Comparison of ENCODE assay signal across 9 cellular contexts in the genomic region with DNA sequence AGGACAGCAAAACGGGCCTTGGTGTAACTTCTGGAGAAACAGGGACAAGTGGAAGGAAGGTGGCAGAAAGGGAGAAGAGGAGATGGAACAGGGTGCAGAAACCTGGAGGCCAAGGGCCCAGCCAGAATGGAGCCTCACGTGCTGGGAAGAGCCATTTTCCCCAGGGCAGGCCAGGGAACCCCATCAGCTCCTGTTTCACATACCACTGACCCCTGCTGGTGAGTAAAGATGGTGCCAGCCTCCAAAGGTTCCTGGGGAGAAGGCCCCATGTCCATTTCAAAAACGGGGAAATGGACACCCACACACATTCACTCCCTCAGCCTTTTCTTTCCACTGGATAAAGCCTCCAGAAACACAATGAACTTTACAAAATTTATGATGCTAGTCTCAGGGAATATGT. TPM values are rescaled to one million over a fixed set of nuclear protein-coding genes. Genes with fewer than 3 reads are reported as not detected.
DNase-seq lines count a peak whose midpoint lies in the region; ATAC-seq and TF ChIP-seq lines count a peak whose summit lies in the region.
"Had no signal": no experiment of that assay in that cellular context is flagged by ENCODE, and none has a peak within 500 bp of the region (broad histone marks: within the 10 kb centered on the region; RNA-seq: fewer than 3 reads in every experiment).

No MANE protein-coding gene starts in this region.

- H3K4me3 ChIP-seq in liver (ENCODE audit: low read depth in 1 of 3, low read length in 3 of 3): no peak overlapping the region
- H3K4me3 ChIP-seq: SJSA1 had no signal

- H3K9me3 ChIP-seq in liver (ENCODE audit: control insufficient read depth in 4 of 4, low read length in 3 of 4): no peaks in the 10 kb centered on the region
- H3K9me3 ChIP-seq: SJSA1 had no signal

- peaks cover 65% of the 10 kb centered on the region for H3K4me1 Mint-ChIP-seq in HFFc6 (ENCODE audit: low read depth)
- H3K4me1 Mint-ChIP-seq in activated naive CD8-positive, alpha-beta T cell treated with anti-CD3 and anti-CD28 coated beads for 36 hours: no peaks in the 10 kb centered on the region

- H3K27ac Mint-ChIP-seq in HFFc6: no peak overlapping the region
- H3K27ac Mint-ChIP-seq in activated naive CD8-positive, alpha-beta T cell treated with anti-CD3 and anti-CD28 coated beads for 36 hours: no peak overlapping the region

- TF ChIP-seq CTCF in HFFc6 (IDR thresholded peaks at IDR 0.05) (peak; percentile 72), liver (IDR thresholded peaks at IDR 0.05; ENCODE audit: low read depth, low read length, missing input control) (peak; percentile 34)

- H3K9ac ChIP-seq in liver (ENCODE audit: low read depth in 1 of 2, low read length in 2 of 2): no peak overlapping the region

- ATAC-seq in GM18861 (IDR thresholded peaks at IDR 0.05; ENCODE audit: unreplicated experiment): no peak

- 90% methylated on average over 3 of the region's 3 CpGs for WGBS in liver

- TF ChIP-seq RAD21 in liver (IDR thresholded peaks at IDR 0.05): peak; percentile 54 to 77

- H3K27me3 ChIP-seq in liver (ENCODE audit: control insufficient read depth in 4 of 4, insufficient read depth in 4 of 4, low read length in 3 of 4): no peaks in the 10 kb centered on the region
- H3K27me3 ChIP-seq: SJSA1 had no signal

- H3K9me3 Mint-ChIP-seq in HFFc6: no peaks in the 10 kb centered on the region
- no peaks in the 10 kb centered on the region for H3K9me3 Mint-ChIP-seq in activated naive CD8-positive, alpha-beta T cell treated with anti-CD3 and anti-CD28 coated beads for 36 hours

- no peaks in the 10 kb centered on the region for H3K27me3 Mint-ChIP-seq in HFFc6 (ENCODE audit: insufficient read depth)
- no peaks in the 10 kb centered on the region for H3K27me3 Mint-ChIP-seq in activated naive CD8-positive, alpha-beta T cell treated with anti-CD3 and anti-CD28 coated beads for 36 hours

- H3K27ac ChIP-seq in liver (ENCODE audit: low read depth in 1 of 2, low read length in 2 of 2): no peak overlapping the region
- H3K27ac ChIP-seq: SJSA1 had no signal

- H3K4me1 ChIP-seq in liver (ENCODE audit: control insufficient read depth in 4 of 4, insufficient read depth in 4 of 4, low read length in 3 of 4): no peaks in the 10 kb centered on the region

- H3K36me3 Mint-ChIP-seq in HFFc6 (ENCODE audit: low read depth): no peaks in the 10 kb centered on the region
- no peaks in the 10 kb centered on the region for H3K36me3 Mint-ChIP-seq in activated naive CD8-positive, alpha-beta T cell treated with anti-CD3 and anti-CD28 coated beads for 36 hours

- H3K4me3 Mint-ChIP-seq in HFFc6: no peak overlapping the region
- no peak overlapping the region for H3K4me3 Mint-ChIP-seq in activated naive CD8-positive, alpha-beta T cell treated with anti-CD3 and anti-CD28 coated beads for 36 hours

- H3K36me3 ChIP-seq in liver (ENCODE audit: control insufficient read depth in 4 of 4, insufficient read depth in 3 of 4, low read depth in 1 of 4, low read length in 3 of 4): no peaks in the 10 kb centered on the region
- H3K36me3 ChIP-seq: SJSA1 had no signal

- DNase-seq in COLO668 (lab: John Stamatoyannopoulos, UW; ENCODE audit: unreplicated experiment) (peak; percentile 38), HFFc6 (no peak), SHP77 treated with DMSO at 0.1 percent for 48 hours (lab: John Stamatoyannopoulos, UW) (no peak), AG20443 (ENCODE audit: low spot score) (no peak)
- peak; percentile 65 for DNase-seq in activated effector memory CD4-positive, alpha-beta T cell treated with anti-CD3 and anti-CD28 coated beads, Interleukin-2, amount 50 U/mL, for 16 hours
- no peak for DNase-seq in activated naive CD8-positive, alpha-beta T cell treated with anti-CD3 and anti-CD28 coated beads for 36 hours

TF ChIP-seq in liver, 16 proteins besides CTCF, POLR2A, EP300 and RAD21:
- TF ChIP-seq NR2F2 (IDR thresholded peaks at IDR 0.05) (no peak), RXRA (IDR thresholded peaks at IDR 0.05) (no peak), TAF1 (conservative IDR thresholded peaks at IDR 0.05) (no peak), JUND (IDR thresholded peaks at IDR 0.05) (no peak), SP1 (IDR thresholded peaks at IDR 0.05) (no peak), EGR1 (IDR thresholded peaks at IDR 0.05; ENCODE audit: low read depth in 2 of 2) (no peak), GABPA (IDR thresholded peaks at IDR 0.05 in 1 of 2, conservative IDR thresholded peaks at IDR 0.05 in 1 of 2) (no peak), FOXA1 (IDR thresholded peaks at IDR 0.05) (no peak), YY1 (IDR thresholded peaks at IDR 0.05) (no peak), FOXA2 (IDR thresholded peaks at IDR 0.05) (no peak), HNF4A (conservative IDR thresholded peaks at IDR 0.05) (no peak)
- TF ChIP-seq, protein P1, sequence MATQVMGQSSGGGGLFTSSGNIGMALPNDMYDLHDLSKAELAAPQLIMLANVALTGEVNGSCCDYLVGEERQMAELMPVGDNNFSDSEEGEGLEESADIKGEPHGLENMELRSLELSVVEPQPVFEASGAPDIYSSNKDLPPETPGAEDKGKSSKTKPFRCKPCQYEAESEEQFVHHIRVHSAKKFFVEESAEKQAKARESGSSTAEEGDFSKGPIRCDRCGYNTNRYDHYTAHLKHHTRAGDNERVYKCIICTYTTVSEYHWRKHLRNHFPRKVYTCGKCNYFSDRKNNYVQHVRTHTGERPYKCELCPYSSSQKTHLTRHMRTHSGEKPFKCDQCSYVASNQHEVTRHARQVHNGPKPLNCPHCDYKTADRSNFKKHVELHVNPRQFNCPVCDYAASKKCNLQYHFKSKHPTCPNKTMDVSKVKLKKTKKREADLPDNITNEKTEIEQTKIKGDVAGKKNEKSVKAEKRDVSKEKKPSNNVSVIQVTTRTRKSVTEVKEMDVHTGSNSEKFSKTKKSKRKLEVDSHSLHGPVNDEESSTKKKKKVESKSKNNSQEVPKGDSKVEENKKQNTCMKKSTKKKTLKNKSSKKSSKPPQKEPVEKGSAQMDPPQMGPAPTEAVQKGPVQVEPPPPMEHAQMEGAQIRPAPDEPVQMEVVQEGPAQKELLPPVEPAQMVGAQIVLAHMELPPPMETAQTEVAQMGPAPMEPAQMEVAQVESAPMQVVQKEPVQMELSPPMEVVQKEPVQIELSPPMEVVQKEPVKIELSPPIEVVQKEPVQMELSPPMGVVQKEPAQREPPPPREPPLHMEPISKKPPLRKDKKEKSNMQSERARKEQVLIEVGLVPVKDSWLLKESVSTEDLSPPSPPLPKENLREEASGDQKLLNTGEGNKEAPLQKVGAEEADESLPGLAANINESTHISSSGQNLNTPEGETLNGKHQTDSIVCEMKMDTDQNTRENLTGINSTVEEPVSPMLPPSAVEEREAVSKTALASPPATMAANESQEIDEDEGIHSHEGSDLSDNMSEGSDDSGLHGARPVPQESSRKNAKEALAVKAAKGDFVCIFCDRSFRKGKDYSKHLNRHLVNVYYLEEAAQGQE (IDR thresholded peaks at IDR 0.05): no peak
- TF ChIP-seq, protein P2, sequence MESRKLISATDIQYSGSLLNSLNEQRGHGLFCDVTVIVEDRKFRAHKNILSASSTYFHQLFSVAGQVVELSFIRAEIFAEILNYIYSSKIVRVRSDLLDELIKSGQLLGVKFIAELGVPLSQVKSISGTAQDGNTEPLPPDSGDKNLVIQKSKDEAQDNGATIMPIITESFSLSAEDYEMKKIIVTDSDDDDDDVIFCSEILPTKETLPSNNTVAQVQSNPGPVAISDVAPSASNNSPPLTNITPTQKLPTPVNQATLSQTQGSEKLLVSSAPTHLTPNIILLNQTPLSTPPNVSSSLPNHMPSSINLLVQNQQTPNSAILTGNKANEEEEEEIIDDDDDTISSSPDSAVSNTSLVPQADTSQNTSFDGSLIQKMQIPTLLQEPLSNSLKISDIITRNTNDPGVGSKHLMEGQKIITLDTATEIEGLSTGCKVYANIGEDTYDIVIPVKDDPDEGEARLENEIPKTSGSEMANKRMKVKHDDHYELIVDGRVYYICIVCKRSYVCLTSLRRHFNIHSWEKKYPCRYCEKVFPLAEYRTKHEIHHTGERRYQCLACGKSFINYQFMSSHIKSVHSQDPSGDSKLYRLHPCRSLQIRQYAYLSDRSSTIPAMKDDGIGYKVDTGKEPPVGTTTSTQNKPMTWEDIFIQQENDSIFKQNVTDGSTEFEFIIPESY (IDR thresholded peaks at IDR 0.05): no peak
- TF ChIP-seq, protein P3, sequence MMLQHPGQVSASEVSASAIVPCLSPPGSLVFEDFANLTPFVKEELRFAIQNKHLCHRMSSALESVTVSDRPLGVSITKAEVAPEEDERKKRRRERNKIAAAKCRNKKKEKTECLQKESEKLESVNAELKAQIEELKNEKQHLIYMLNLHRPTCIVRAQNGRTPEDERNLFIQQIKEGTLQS (IDR thresholded peaks at IDR 0.05): no peak
- TF ChIP-seq, protein P4, sequence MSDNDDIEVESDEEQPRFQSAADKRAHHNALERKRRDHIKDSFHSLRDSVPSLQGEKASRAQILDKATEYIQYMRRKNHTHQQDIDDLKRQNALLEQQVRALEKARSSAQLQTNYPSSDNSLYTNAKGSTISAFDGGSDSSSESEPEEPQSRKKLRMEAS (IDR thresholded peaks at IDR 0.05): no peak

RNA-seq across cellular contexts. Expression of a gene that starts 57.6 kb away (rescaled TPM):
- 10 to 100 TPM; 80.5 to 91.1 (median 82.2) TPM for total RNA-seq in HFFc6 (2021; fragmentation: NEBNext Ultra II Directional; extraction: Animal tissue kit (Norgen Biotek cat#: 25700))
- 10 to 100 TPM; 15.7 to 29.8 TPM for total RNA-seq in liver
- polyA plus RNA-seq in liver: 10 to 100 TPM; 15.0 to 19.3 TPM
- 10 to 100 TPM; 26.1 to 26.3 TPM for total RNA-seq in activated naive CD8-positive, alpha-beta T cell treated with anti-CD3 and anti-CD28 coated beads for 36 hours

Comparison
In these comparisons a context has a peak if more than half of its experiments do, and no peak if none do; other contexts are left out.
1. DNase-seq: peak in COLO668 (single experiment) and activated effector memory CD4-positive, alpha-beta T cell treated with anti-CD3 and anti-CD28 coated beads, Interleukin-2, amount 50 U/mL, for 16 hours (single experiment); none in HFFc6 (single experiment), SHP77 treated with DMSO at 0.1 percent for 48 hours (single experiment), activated naive CD8-positive, alpha-beta T cell treated with anti-CD3 and anti-CD28 coated beads for 36 hours (single experiment) and AG20443 (single experiment).